8 cellular contexts compared by ENCODE assay signal in the genomic region with DNA sequence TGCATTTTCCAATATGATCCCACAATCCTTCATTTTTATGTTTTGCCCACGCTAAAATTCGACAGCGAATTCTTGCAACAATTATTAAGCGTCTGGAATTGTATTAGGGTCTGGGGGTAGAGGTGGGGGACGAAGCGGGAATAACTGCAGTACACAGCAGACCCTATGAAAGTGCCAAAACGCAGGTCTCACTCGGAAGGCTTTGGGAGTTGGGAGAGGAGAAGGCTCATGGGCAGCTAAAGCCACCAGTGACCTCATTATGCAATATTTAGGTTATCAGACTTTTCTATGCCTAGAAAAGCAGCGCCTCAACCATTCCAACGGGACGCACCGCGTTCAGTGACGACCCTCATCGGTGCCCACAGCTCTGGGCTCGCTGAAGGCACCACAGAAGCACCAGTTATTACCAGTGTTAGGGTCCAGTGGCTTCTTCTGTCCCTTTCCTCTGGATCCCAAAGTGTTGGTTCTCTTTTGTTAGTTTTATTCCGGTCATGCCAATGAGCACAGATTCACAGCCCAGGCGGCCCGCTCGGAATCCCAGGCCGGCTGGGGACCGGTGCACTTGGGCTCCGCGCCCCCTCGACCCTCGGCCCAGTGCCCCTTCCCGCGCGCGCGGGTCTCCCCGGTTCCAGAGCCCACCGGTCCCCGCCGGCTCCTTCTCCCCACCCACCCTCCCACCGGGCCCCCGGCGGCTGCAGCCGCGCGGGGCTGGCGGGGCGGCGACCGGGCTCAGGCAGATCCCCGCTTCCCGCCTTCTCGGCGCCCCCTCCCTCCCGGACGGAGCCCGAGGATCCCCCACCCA. TPM values are rescaled to one million over a fixed set of nuclear protein-coding genes. Genes with fewer than 3 reads are reported as not detected.
DNase-seq lines count a peak whose midpoint lies in the region; ATAC-seq lines count a peak whose summit lies in the region.
"Had no signal": no experiment of that assay in that cellular context is flagged by ENCODE, and none has a peak within 500 bp of the region (broad histone marks: within the 10 kb centered on the region; RNA-seq: fewer than 3 reads in every experiment).

No MANE protein-coding gene starts in this region.

- ATAC-seq in GM18858 (IDR thresholded peaks at IDR 0.05; ENCODE audit: unreplicated experiment), result no peak
- ATAC-seq in GM19452 (IDR thresholded peaks at IDR 0.05; ENCODE audit: unreplicated experiment), result no peak

- no peak for DNase-seq in activated T-helper 2 cell treated with anti-CD3 and anti-CD28 coated beads, Interferon-gamma antibody, Interleukin-2, Interleukin-4, amounts not matched to agents 10 μg/mL and 5 μg/mL and 100 μg/mL, durations not matched to agents 14 hours and 24 hours and 36 hours (ENCODE audit: low spot score)
- no peak for DNase-seq in NCI-H187 (lab: John Stamatoyannopoulos, UW)
- DNase-seq: activated gamma-delta T cell treated with Interleukin-2 at 50 U/mL for 16 hours had no signal

- intact Hi-C loops in activated T-helper 2 cell treated with anti-CD3 and anti-CD28 coated beads, Interferon-gamma antibody, Interleukin-2, Interleukin-4, amounts not matched to agents 10 μg/mL and 5 μg/mL and 100 μg/mL, durations not matched to agents 14 hours and 24 hours and 36 hours (cut with micrococcal nuclease), result no loop called here

- H3K4me3 Mint-ChIP-seq in activated T-helper 2 cell treated with anti-CD3 and anti-CD28 coated beads, Interferon-gamma antibody, Interleukin-2, Interleukin-4, amounts not matched to agents 10 μg/mL and 5 μg/mL and 100 μg/mL, durations not matched to agents 14 hours and 24 hours and 36 hours (ENCODE audit: low read depth), result peak overlapping the region; percentile 26

- H3K9me3 Mint-ChIP-seq in activated T-helper 2 cell treated with anti-CD3 and anti-CD28 coated beads, Interferon-gamma antibody, Interleukin-2, Interleukin-4, amounts not matched to agents 10 μg/mL and 5 μg/mL and 100 μg/mL, durations not matched to agents 14 hours and 24 hours and 36 hours, result peaks cover 9% of the 10 kb centered on the region

- H3K27ac Mint-ChIP-seq in activated T-helper 2 cell treated with anti-CD3 and anti-CD28 coated beads, Interferon-gamma antibody, Interleukin-2, Interleukin-4, amounts not matched to agents 10 μg/mL and 5 μg/mL and 100 μg/mL, durations not matched to agents 14 hours and 24 hours and 36 hours, result no peak overlapping the region

- 20% methylated on average over 45 of the region's 52 CpGs for WGBS in HUES64

- peak overlapping the region; percentile 73 for H3K9ac ChIP-seq in HUES64 (ENCODE audit: low read depth, low read length)

- no peaks in the 10 kb centered on the region for H3K36me3 Mint-ChIP-seq in activated T-helper 2 cell treated with anti-CD3 and anti-CD28 coated beads, Interferon-gamma antibody, Interleukin-2, Interleukin-4, amounts not matched to agents 10 μg/mL and 5 μg/mL and 100 μg/mL, durations not matched to agents 14 hours and 24 hours and 36 hours (ENCODE audit: low read depth)

- H3K27ac ChIP-seq in HUES64 (ENCODE audit: low read depth, low read length), result no peak overlapping the region
- peak overlapping the region in 3 of 21 experiments; percentile 18 to 69 (median 18) for H3K27ac ChIP-seq in skin epidermis

- peaks cover 66% of the 10 kb centered on the region for H3K27me3 Mint-ChIP-seq in activated T-helper 2 cell treated with anti-CD3 and anti-CD28 coated beads, Interferon-gamma antibody, Interleukin-2, Interleukin-4, amounts not matched to agents 10 μg/mL and 5 μg/mL and 100 μg/mL, durations not matched to agents 14 hours and 24 hours and 36 hours (ENCODE audit: low read depth)

- H3K36me3 ChIP-seq in HUES64 (ENCODE audit: insufficient read depth, low read length), result no peaks in the 10 kb centered on the region

- H3K4me1 Mint-ChIP-seq in activated T-helper 2 cell treated with anti-CD3 and anti-CD28 coated beads, Interferon-gamma antibody, Interleukin-2, Interleukin-4, amounts not matched to agents 10 μg/mL and 5 μg/mL and 100 μg/mL, durations not matched to agents 14 hours and 24 hours and 36 hours (ENCODE audit: low read depth), result no peaks in the 10 kb centered on the region

- no peaks in the 10 kb centered on the region; the same call in 1 of the 2 replicates for H3K4me1 ChIP-seq in HUES64 (ENCODE audit: insufficient read depth, low read length)

- H3K4me3 ChIP-seq in HUES64 (ENCODE audit: low read length) (peak overlapping the region; percentile 76), iPS-18c (ENCODE audit: insufficient read depth, low read depth, low read length) (peak overlapping the region; percentile 53), skin epidermis (peak overlapping the region in 6 of 7 experiments; percentile 12 to 52 (median 32))

- H3K9me3 ChIP-seq in HUES64 (ENCODE audit: insufficient read depth, low read depth, low read length) (0 out of 2 replicates have a peak, but pooled peaks cover 5% of the 10 kb centered on the region), iPS-18c (ENCODE audit: control insufficient read depth, insufficient read depth, low read length) (no peaks in the 10 kb centered on the region)

- peaks cover 79% of the 10 kb centered on the region for H3K27me3 ChIP-seq in HUES64 (ENCODE audit: insufficient read depth, low read length)

RNA-seq across cellular contexts. Expression of gene MAPK4, which starts 0.7 kb away (rescaled TPM):
- 2.9 TPM for polyA plus RNA-seq in HUES64 (2013, experiment 1 of 2)
- polyA plus RNA-seq in HUES64 (2013, experiment 2 of 2), result 4.5 TPM
- not detected in 2 replicates for total RNA-seq in activated T-helper 2 cell treated with anti-CD3 and anti-CD28 coated beads, Interferon-gamma antibody, Interleukin-2, Interleukin-4, amounts not matched to agents 10 μg/mL and 5 μg/mL and 100 μg/mL, durations not matched to agents 14 hours and 24 hours and 36 hours
